ENCODE assay signal across 25 cellular contexts in genomic region chr3:65411367-65411766, GRCh38.
"Had no signal": no experiment of that assay in that cellular context is flagged by ENCODE, and none has a peak within 500 bp of the region (broad histone marks: within the 10 kb centered on the region; RNA-seq: fewer than 3 reads in every experiment).

No MANE protein-coding gene starts in this region.

- H3K27me3 ChIP-seq: adrenal gland, breast epithelium, SJSA1 had no signal

- ATAC-seq: activated CD4-positive, CD25-positive, alpha-beta regulatory T cell treated with anti-CD3 and anti-CD28 coated beads, Interleukin-2, amount 50 U/mL, for 24 hours; activated CD8-positive, alpha-beta T cell treated with anti-CD3 and anti-CD28 coated beads for 36 hours; activated T-cell treated with anti-CD3 and anti-CD28 coated beads, Interleukin-2, amount 50 U/mL, for 72 hours; K562; Panc1; SK-N-SH treated with all-trans-retinoic acid at 6 μM for 48 hours had no signal

- H3K9me3 ChIP-seq: adrenal gland, breast epithelium had no signal

- DNase-seq: activated CD4-positive, alpha-beta T cell treated with anti-CD3 and anti-CD28 coated beads for 4 hours; activated CD8-positive, alpha-beta memory T cell treated with anti-CD3 and anti-CD28 coated beads, Interleukin-2, amount 50 U/mL, for 4 hours; activated CD8-positive, alpha-beta T cell treated with anti-CD3 and anti-CD28 coated beads for 36 hours; activated naive CD4-positive, alpha-beta T cell treated with anti-CD3 and anti-CD28 coated beads, Interleukin-2, amount 50 U/mL, for 16 hours; activated naive CD8-positive, alpha-beta T cell treated with anti-CD3 and anti-CD28 coated beads, Interleukin-2, amount 10 ng/mL, durations not matched to agents 7 days and 5 days; activated T-cell treated with anti-CD3 and anti-CD28 coated beads, Interleukin-2, amount 50 U/mL, for 72 hours; adrenal gland; anterior cingulate cortex; Kasumi-1; NCI-H1105 treated with DMSO at 0.1 percent for 48 hours; NCI-H146; NCI-H187 treated with DMSO at 0.1 percent for 48 hours; NCI-H2171 treated with DMSO at 0.1 percent for 48 hours; NCI-H226; NCI-H69; NK-92 treated with Interleukin-12 subunit alpha and Interleukin-12 subunit beta, amount 100 ng/mL, for 24 hours; OCI-M1; RPMI8226; SHP77 had no signal

- H3K36me3 ChIP-seq: adrenal gland, breast epithelium, SJSA1 had no signal

- H3K4me1 ChIP-seq: breast epithelium, SJSA1 had no signal

- FAIRE-seq: K562 had no signal

- H3K4me3 ChIP-seq: adrenal gland, breast epithelium, K562, SJSA1 had no signal

- H3K27ac ChIP-seq: breast epithelium, SJSA1 had no signal
